Comparison of ENCODE assay signal across 16 cellular contexts in the genomic region with DNA sequence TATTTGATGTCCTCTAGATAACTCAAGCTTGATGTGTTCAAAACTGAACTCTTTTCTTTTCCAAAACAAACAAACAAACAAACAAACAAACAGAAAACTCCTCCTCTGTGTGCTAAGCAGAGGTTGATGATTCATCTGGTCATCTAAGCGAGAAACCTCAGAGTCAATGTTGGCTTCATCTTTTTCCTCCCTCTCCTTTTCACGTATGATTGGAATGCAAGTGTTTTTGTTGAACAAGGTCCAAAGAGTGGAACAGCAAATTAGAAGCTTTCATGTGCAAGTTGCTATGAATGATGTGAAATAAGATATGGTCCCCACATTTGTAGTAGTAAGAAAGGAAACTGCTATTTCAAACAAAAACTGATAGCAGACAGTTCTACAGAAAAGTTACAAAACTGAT. TPM values are rescaled to one million over a fixed set of nuclear protein-coding genes. Genes with fewer than 3 reads are reported as not detected.
DNase-seq lines count a peak whose midpoint lies in the region; ATAC-seq and TF ChIP-seq lines count a peak whose summit lies in the region.
"Had no signal": no experiment of that assay in that cellular context is flagged by ENCODE, and none has a peak within 500 bp of the region (broad histone marks: within the 10 kb centered on the region; RNA-seq: fewer than 3 reads in every experiment).

No MANE protein-coding gene starts in this region.

- H3K9me3 ChIP-seq in AG04450 (ENCODE audit: control insufficient read depth, insufficient read depth, low read length): no peaks in the 10 kb centered on the region

- no peak overlapping the region for H3K27ac ChIP-seq in AG04450 (ENCODE audit: low read depth, low read length)
- H3K27ac ChIP-seq: C4-2B, heart right ventricle had no signal

- no peak for ATAC-seq in GM18519 (IDR thresholded peaks at IDR 0.05; ENCODE audit: low FRiP score, unreplicated experiment)
- ATAC-seq: activated CD8-positive, alpha-beta T cell treated with anti-CD3 and anti-CD28 coated beads, Interleukin-2, amount 10 ng/mL, durations not matched to agents 7 days and 5 days; activated naive CD4-positive, alpha-beta T cell treated with anti-CD3 and anti-CD28 coated beads, Interleukin-2, amount 50 U/mL, for 72 hours; heart right ventricle had no signal

- no peak overlapping the region for H3K27ac Mint-ChIP-seq in activated CD4-positive, alpha-beta memory T cell treated with anti-CD3 and anti-CD28 coated beads for 36 hours
- H3K27ac Mint-ChIP-seq: activated CD8-positive, alpha-beta T cell treated with anti-CD3 and anti-CD28 coated beads, Interleukin-2, amount 10 ng/mL, durations not matched to agents 7 days and 5 days; activated naive CD4-positive, alpha-beta T cell treated with anti-CD3 and anti-CD28 coated beads, Interleukin-2, amount 50 U/mL, for 72 hours had no signal

- POLR2A ChIA-PET in AG04450 (lab: Yijun Ruan, JAX): no interaction called here
- POLR2A ChIA-PET in activated CD4-positive, alpha-beta memory T cell treated with anti-CD3 and anti-CD28 coated beads for 36 hours (lab: Charles Lee): no interaction called here

- TF ChIP-seq CTCF in AG04450 (IDR thresholded peaks at IDR 0.05; ENCODE audit: low read depth, low read length): no peak
- TF ChIP-seq CTCF in kidney epithelial cell (IDR thresholded peaks at IDR 0.05; ENCODE audit: insufficient read depth, low read length, poor library complexity, severe bottlenecking): no peak

- DNase-seq in AG04450 (ENCODE audit: low read depth, low spot score) (peak; percentile 79), HT-29 (ENCODE audit: low spot score) (peak; percentile 4), astrocyte of the hippocampus (ENCODE audit: low read depth, low spot score) (peak; percentile 90), kidney epithelial cell (ENCODE audit: low read depth) (peak; percentile 81), NCI-H2081 treated with DMSO at 0.1 percent for 48 hours (lab: John Stamatoyannopoulos, UW) (no peak)
- DNase-seq in activated CD4-positive, alpha-beta memory T cell treated with anti-CD3 and anti-CD28 coated beads for 36 hours: no peak
- no peak for DNase-seq in activated CD4-positive, alpha-beta T cell treated with anti-CD3 and anti-CD28 coated beads for 4 hours
- DNase-seq: activated CD8-positive, alpha-beta T cell treated with anti-CD3 and anti-CD28 coated beads, Interleukin-2, amount 10 ng/mL, durations not matched to agents 7 days and 5 days; GOT3; heart right ventricle; KBM-7; NCI-H2081 had no signal

- CTCF ChIA-PET in AG04450 (lab: Charles Lee): no interaction called here
- CTCF ChIA-PET in activated CD4-positive, alpha-beta memory T cell treated with anti-CD3 and anti-CD28 coated beads for 36 hours (lab: Charles Lee): no interaction called here

- H3K27me3 ChIP-seq in AG04450 (ENCODE audit: control insufficient read depth, insufficient read depth, low read length) (no peaks in the 10 kb centered on the region), kidney epithelial cell (ENCODE audit: control insufficient read depth, insufficient read depth, low read length) (peaks cover 5% of the 10 kb centered on the region)

- H3K4me1 Mint-ChIP-seq in activated CD4-positive, alpha-beta memory T cell treated with anti-CD3 and anti-CD28 coated beads for 36 hours (ENCODE audit: low read depth): no peaks in the 10 kb centered on the region

- H3K36me3 Mint-ChIP-seq in activated CD4-positive, alpha-beta memory T cell treated with anti-CD3 and anti-CD28 coated beads for 36 hours: no peaks in the 10 kb centered on the region
- H3K36me3 Mint-ChIP-seq: activated naive CD4-positive, alpha-beta T cell treated with anti-CD3 and anti-CD28 coated beads, Interleukin-2, amount 50 U/mL, for 72 hours had no signal

- no peaks in the 10 kb centered on the region for H3K9me3 Mint-ChIP-seq in activated CD4-positive, alpha-beta memory T cell treated with anti-CD3 and anti-CD28 coated beads for 36 hours
- H3K9me3 Mint-ChIP-seq: activated naive CD4-positive, alpha-beta T cell treated with anti-CD3 and anti-CD28 coated beads, Interleukin-2, amount 50 U/mL, for 72 hours had no signal

- intact Hi-C loops in activated CD4-positive, alpha-beta memory T cell treated with anti-CD3 and anti-CD28 coated beads for 36 hours (cut with micrococcal nuclease): no loop called here

- H3K4me3 ChIP-seq in AG04450 (ENCODE audit: low read depth, low read length): no peak overlapping the region
- no peak overlapping the region for H3K4me3 ChIP-seq in kidney epithelial cell (ENCODE audit: low read depth, low read length)
- H3K4me3 ChIP-seq: heart right ventricle had no signal

- H3K4me3 Mint-ChIP-seq in activated CD4-positive, alpha-beta memory T cell treated with anti-CD3 and anti-CD28 coated beads for 36 hours: no peak overlapping the region
- H3K4me3 Mint-ChIP-seq: activated CD8-positive, alpha-beta T cell treated with anti-CD3 and anti-CD28 coated beads, Interleukin-2, amount 10 ng/mL, durations not matched to agents 7 days and 5 days had no signal

- no peaks in the 10 kb centered on the region for H3K36me3 ChIP-seq in kidney epithelial cell (ENCODE audit: control insufficient read depth, insufficient read depth, low read length)
- H3K36me3 ChIP-seq: heart right ventricle had no signal

- H3K27me3 Mint-ChIP-seq in activated CD4-positive, alpha-beta memory T cell treated with anti-CD3 and anti-CD28 coated beads for 36 hours: peaks cover 23% of the 10 kb centered on the region

RNA-seq across cellular contexts. Expression of a gene that starts 52.5 kb away (rescaled TPM):
- 0.06 and 0.11 TPM in 2 replicates for polyA plus RNA-seq in AG04450 (2011; rRNA removed)
- polyA minus RNA-seq in AG04450 (2011; rRNA and poly(A)+ RNA removed): not detected in 2 replicates
- total RNA-seq in HT-29 (2014; rRNA removed; shearing (Covaris generic)): not detected in 2 replicates
- not detected in 2 replicates for total RNA-seq in kidney epithelial cell
- not detected for total RNA-seq in activated CD4-positive, alpha-beta memory T cell treated with anti-CD3 and anti-CD28 coated beads for 36 hours
- total RNA-seq: activated CD8-positive, alpha-beta T cell treated with anti-CD3 and anti-CD28 coated beads, Interleukin-2, amount 10 ng/mL, durations not matched to agents 7 days and 5 days; activated naive CD4-positive, alpha-beta T cell treated with anti-CD3 and anti-CD28 coated beads, Interleukin-2, amount 50 U/mL, for 72 hours; heart right ventricle; pulmonary artery endothelial cell had no signal

Comparison
In these comparisons a context has a peak if more than half of its experiments do, and no peak if none do; other contexts are left out.
1. DNase-seq: peak in AG04450 (single experiment), HT-29 (single experiment), astrocyte of the hippocampus (single experiment) and kidney epithelial cell (single experiment); none in NCI-H2081 treated with DMSO at 0.1 percent for 48 hours (single experiment), activated CD4-positive, alpha-beta memory T cell treated with anti-CD3 and anti-CD28 coated beads for 36 hours (single experiment) and activated CD4-positive, alpha-beta T cell treated with anti-CD3 and anti-CD28 coated beads for 4 hours (0 of 2).